9 cellular contexts compared by ENCODE assay signal in genomic region chr10:118721005-118721876, GRCh38. TPM values are rescaled to one million over a fixed set of nuclear protein-coding genes. Genes with fewer than 3 reads are reported as not detected.
DNase-seq lines count a peak whose midpoint lies in the region; ATAC-seq, FAIRE-seq and TF ChIP-seq lines count a peak whose summit lies in the region.
"Had no signal": no experiment of that assay in that cellular context is flagged by ENCODE, and none has a peak within 500 bp of the region (broad histone marks: within the 10 kb centered on the region; RNA-seq: fewer than 3 reads in every experiment).

No MANE protein-coding gene starts in this region.

- H4K12ac ChIP-seq in trophoblast cell (ENCODE audit: low read depth, low read length): no peak overlapping the region

- TF ChIP-seq CTCF in fibroblast of mammary gland (conservative IDR thresholded peaks at IDR 0.05; ENCODE audit: control insufficient read depth, insufficient read depth, low read depth, low read length): peak; percentile 75

- WGBS in trophoblast cell (ENCODE audit: extremely low coverage, insufficient coverage, insufficient read length): no CpG with 5 or more reads among the region's 5 CpGs

- H4K8ac ChIP-seq in trophoblast cell (ENCODE audit: low read depth, low read length): no peak overlapping the region

- H3K18ac ChIP-seq in trophoblast cell (ENCODE audit: low read length): no peak overlapping the region

- peaks cover 10% of the 10 kb centered on the region for H3K36me3 Mint-ChIP-seq in CD4-positive, CD25-positive, alpha-beta regulatory T cell
- no peaks in the 10 kb centered on the region for H3K36me3 Mint-ChIP-seq in activated CD8-positive, alpha-beta memory T cell treated with anti-CD3 and anti-CD28 coated beads, Interleukin-2, amount 10 ng/mL, durations not matched to agents 7 days and 5 days

- no peaks in the 10 kb centered on the region for H3K4me1 ChIP-seq in CD4-positive, CD25-positive, alpha-beta regulatory T cell (ENCODE audit: control insufficient read depth, insufficient read depth, low read length, poor library complexity, severe bottlenecking)
- no peaks in the 10 kb centered on the region for H3K4me1 ChIP-seq in trophoblast cell (ENCODE audit: control insufficient read depth in 1 of 2, insufficient read depth in 2 of 2, low read length in 2 of 2)

- H3K27me3 ChIP-seq in CD4-positive, CD25-positive, alpha-beta regulatory T cell (ENCODE audit: control insufficient read depth, insufficient read depth, low read length): no peaks in the 10 kb centered on the region
- no peaks in the 10 kb centered on the region for H3K27me3 ChIP-seq in trophoblast cell (ENCODE audit: insufficient read depth, low read length)

- CTCF ChIA-PET in activated CD8-positive, alpha-beta memory T cell treated with anti-CD3 and anti-CD28 coated beads, Interleukin-2, amount 10 ng/mL, durations not matched to agents 7 days and 5 days (lab: Charles Lee): interaction anchor here (0.7 to 2.6 kb wide), 12 partner anchors 9 to 236 kb away, joined by 3 to 45 read pairs (median 6); partner anchors contain the start of gene CACUL1

- no peak overlapping the region for H3K23ac ChIP-seq in trophoblast cell (ENCODE audit: low read length)

- H2BK120ac ChIP-seq in trophoblast cell (ENCODE audit: insufficient read depth, low read length, poor library complexity): no peak overlapping the region

- peak; percentile 42 to 55 for ATAC-seq in CD4-positive, CD25-positive, alpha-beta regulatory T cell (ENCODE audit: low read depth in 2 of 2)
- ATAC-seq in activated CD8-positive, alpha-beta memory T cell treated with anti-CD3 and anti-CD28 coated beads, Interleukin-2, amount 10 ng/mL, durations not matched to agents 7 days and 5 days: no peak
- no peak for ATAC-seq in HG02884 (IDR thresholded peaks at IDR 0.05; ENCODE audit: unreplicated experiment)

- no peak overlapping the region for H3K4me2 ChIP-seq in trophoblast cell (ENCODE audit: low read length)

- H3K9me3 Mint-ChIP-seq in CD4-positive, CD25-positive, alpha-beta regulatory T cell: no peaks in the 10 kb centered on the region
- H3K9me3 Mint-ChIP-seq in activated CD8-positive, alpha-beta memory T cell treated with anti-CD3 and anti-CD28 coated beads, Interleukin-2, amount 10 ng/mL, durations not matched to agents 7 days and 5 days (ENCODE audit: low read depth): no peaks in the 10 kb centered on the region

- no peak overlapping the region for H2AFZ ChIP-seq in trophoblast cell (ENCODE audit: insufficient read depth, low read length, poor library complexity)

- H3K14ac ChIP-seq in trophoblast cell (ENCODE audit: low read length): no peak overlapping the region

- peak; percentile 47 to 76 (median 69) for DNase-seq in CD4-positive, CD25-positive, alpha-beta regulatory T cell
- DNase-seq in GM19239 (ENCODE audit: insufficient read length, low spot score) (peak; percentile 20), NCI-H345 treated with DMSO at 0.1 percent for 48 hours (lab: John Stamatoyannopoulos, UW; ENCODE audit: unreplicated experiment) (peak; percentile 1), fibroblast of mammary gland (ENCODE audit: low read depth) (peak; percentile 70), trophoblast cell (peak; percentile 54 to 89), HPDE6-E6E7 (ENCODE audit: extremely low spot score) (no peak)
- peak; percentile 67 for DNase-seq in activated CD8-positive, alpha-beta memory T cell treated with anti-CD3 and anti-CD28 coated beads, Interleukin-2, amount 10 ng/mL, durations not matched to agents 7 days and 5 days

- no peak overlapping the region for H3K4me3 Mint-ChIP-seq in CD4-positive, CD25-positive, alpha-beta regulatory T cell
- no peak overlapping the region for H3K4me3 Mint-ChIP-seq in activated CD8-positive, alpha-beta memory T cell treated with anti-CD3 and anti-CD28 coated beads, Interleukin-2, amount 10 ng/mL, durations not matched to agents 7 days and 5 days

- H2BK12ac ChIP-seq in trophoblast cell (ENCODE audit: low read length): no peak overlapping the region

- no peak overlapping the region for H3K9ac ChIP-seq in trophoblast cell (ENCODE audit: low read length)

- no peak overlapping the region for H3K27ac Mint-ChIP-seq in CD4-positive, CD25-positive, alpha-beta regulatory T cell
- no peak overlapping the region for H3K27ac Mint-ChIP-seq in activated CD8-positive, alpha-beta memory T cell treated with anti-CD3 and anti-CD28 coated beads, Interleukin-2, amount 10 ng/mL, durations not matched to agents 7 days and 5 days

- H3K27me3 Mint-ChIP-seq in CD4-positive, CD25-positive, alpha-beta regulatory T cell: no peaks in the 10 kb centered on the region
- no peaks in the 10 kb centered on the region for H3K27me3 Mint-ChIP-seq in activated CD8-positive, alpha-beta memory T cell treated with anti-CD3 and anti-CD28 coated beads, Interleukin-2, amount 10 ng/mL, durations not matched to agents 7 days and 5 days

- H2AK5ac ChIP-seq in trophoblast cell (ENCODE audit: low read length): no peak overlapping the region

- H3K79me1 ChIP-seq in trophoblast cell (ENCODE audit: low read length): no peaks in the 10 kb centered on the region

- H2BK5ac ChIP-seq in trophoblast cell (ENCODE audit: low read depth, low read length, poor library complexity): no peak overlapping the region

- H3K27ac ChIP-seq in CD4-positive, CD25-positive, alpha-beta regulatory T cell (ENCODE audit: insufficient read depth, low read length, poor library complexity, severe bottlenecking): no peak overlapping the region
- H3K27ac ChIP-seq in trophoblast cell (ENCODE audit: low read depth, low read length): no peak overlapping the region
- H3K27ac ChIP-seq: SK-N-MC had no signal

- peak; percentile 68 for FAIRE-seq in GM19239 (lab: Jason Lieb, UNC)

- no peak overlapping the region for H3K4me3 ChIP-seq in CD4-positive, CD25-positive, alpha-beta regulatory T cell (ENCODE audit: low read depth, low read length)
- H3K4me3 ChIP-seq in fibroblast of mammary gland (ENCODE audit: control insufficient read depth, low read depth, low read length) (no peak overlapping the region), trophoblast cell (ENCODE audit: low read depth, low read length) (no peak overlapping the region)
- H3K4me3 ChIP-seq: SK-N-MC had no signal

- H3K36me3 ChIP-seq in CD4-positive, CD25-positive, alpha-beta regulatory T cell (ENCODE audit: control insufficient read depth, insufficient read depth, low read length): peaks cover 7% of the 10 kb centered on the region
- peaks cover 0 to 1% of the 10 kb centered on the region in 2 experiments for H3K36me3 ChIP-seq in trophoblast cell (ENCODE audit: control insufficient read depth in 1 of 2, insufficient read depth in 2 of 2, low read length in 2 of 2)

- H3K79me2 ChIP-seq in trophoblast cell (ENCODE audit: control insufficient read depth, insufficient read depth, low read length, poor library complexity): no peaks in the 10 kb centered on the region

- peaks cover 6 to 19% (median 8%) of the 10 kb centered on the region in 4 donors for H3K4me1 Mint-ChIP-seq in CD4-positive, CD25-positive, alpha-beta regulatory T cell
- H3K4me1 Mint-ChIP-seq in activated CD8-positive, alpha-beta memory T cell treated with anti-CD3 and anti-CD28 coated beads, Interleukin-2, amount 10 ng/mL, durations not matched to agents 7 days and 5 days: no peaks in the 10 kb centered on the region

- H4K91ac ChIP-seq in trophoblast cell (ENCODE audit: low read depth, low read length): no peak overlapping the region

- H3K9me3 ChIP-seq in CD4-positive, CD25-positive, alpha-beta regulatory T cell (ENCODE audit: control insufficient read depth in 2 of 2, low read length in 2 of 2): no peaks in the 10 kb centered on the region
- no peaks in the 10 kb centered on the region for H3K9me3 ChIP-seq in trophoblast cell (ENCODE audit: insufficient read depth, low read depth, low read length)

- no peak overlapping the region for H3K4ac ChIP-seq in trophoblast cell (ENCODE audit: low read depth, low read length)

RNA-seq across cellular contexts. Expression of gene CACUL1, which starts 33.5 kb away (rescaled TPM):
- 24.6 TPM for total RNA-seq in CD4-positive, CD25-positive, alpha-beta regulatory T cell
- 10 to 100 TPM; 23.4 to 31.4 (median 24.7) TPM for polyA plus RNA-seq in CD4-positive, CD25-positive, alpha-beta regulatory T cell
- total RNA-seq in activated CD8-positive, alpha-beta memory T cell treated with anti-CD3 and anti-CD28 coated beads, Interleukin-2, amount 10 ng/mL, durations not matched to agents 7 days and 5 days: 10 to 100 TPM; 25.6 to 26.4 TPM
- 39.5 and 44.1 TPM in 2 replicates for polyA plus RNA-seq in trophoblast cell (2013)

Comparison
In these comparisons a context has a peak if more than half of its experiments do, and no peak if none do; other contexts are left out.
1. ATAC-seq: peak in CD4-positive, CD25-positive, alpha-beta regulatory T cell (2 of 2); none in activated CD8-positive, alpha-beta memory T cell treated with anti-CD3 and anti-CD28 coated beads, Interleukin-2, amount 10 ng/mL, durations not matched to agents 7 days and 5 days (single experiment) and HG02884 (single experiment).